18 cellular contexts compared by ENCODE assay signal in the genomic region with DNA sequence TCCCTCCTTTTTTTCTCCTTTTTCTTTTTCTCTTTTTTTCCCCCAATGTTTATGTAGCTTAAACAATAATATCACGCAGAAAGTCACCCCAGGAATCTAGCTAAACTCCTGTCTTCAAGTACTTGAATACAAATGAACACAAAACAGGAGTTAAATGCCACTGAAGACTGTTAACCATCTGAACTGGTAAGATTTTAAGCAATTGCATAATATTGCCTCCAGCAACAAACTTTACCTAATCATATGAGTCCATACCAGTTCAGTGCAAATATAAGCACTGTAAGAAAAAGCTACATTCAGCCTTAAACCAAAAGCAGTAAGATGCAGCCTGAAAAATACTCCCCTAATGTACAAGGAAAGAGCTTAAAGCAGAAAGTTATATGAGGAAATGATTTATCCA.
DNase-seq lines count a peak whose midpoint lies in the region; FAIRE-seq and TF ChIP-seq lines count a peak whose summit lies in the region.
"Had no signal": no experiment of that assay in that cellular context is flagged by ENCODE, and none has a peak within 500 bp of the region (broad histone marks: within the 10 kb centered on the region; RNA-seq: fewer than 3 reads in every experiment).

No MANE protein-coding gene starts in this region.

- H3K79me2 ChIP-seq in H9 (ENCODE audit: insufficient read depth, low read length) (no peaks in the 10 kb centered on the region), smooth muscle cell (ENCODE audit: low read depth) (no peaks in the 10 kb centered on the region)

- no peak overlapping the region for H2BK15ac ChIP-seq in H9 (ENCODE audit: low read depth, low read length)

- DNase-seq in H9 (no peak), SK-MEL-5 (ENCODE audit: low read depth, low spot score) (peak; percentile 36), left kidney (ENCODE audit: low read depth, low spot score) (peak; percentile 2), smooth muscle cell (lab: John Stamatoyannopoulos, UW; ENCODE audit: unreplicated experiment) (no peak), frontal cortex (ENCODE audit: low spot score in 2 of 2) (no peak), NCI-H2227 (lab: John Stamatoyannopoulos, UW; ENCODE audit: unreplicated experiment) (no peak), T-helper 9 cell (no peak)
- DNase-seq: 8988T; Calu3; CD8-positive, alpha-beta T cell; DMS79 treated with DMSO at 0.1 percent for 48 hours; GF-D8; HFFc6 had no signal

- no peaks in the 10 kb centered on the region for H3F3A ChIP-seq in smooth muscle cell (ENCODE audit: low read depth)

- peaks cover 8 to 9% of the 10 kb centered on the region in 2 experiments for H3K4me1 Mint-ChIP-seq in H9
- H3K4me1 Mint-ChIP-seq: B cell had no signal

- no peaks in the 10 kb centered on the region for H3K9me3 ChIP-seq in H9 (ENCODE audit: control insufficient read depth, low read depth, low read length)
- H3K9me3 ChIP-seq in smooth muscle cell (replicated peaks; ENCODE audit: low read depth), result no peaks in the 10 kb centered on the region
- H3K9me3 ChIP-seq: BLaER1 treated with 17β-estradiol and CSF1 and Interleukin-3, amounts not matched to agents 10 nM and 100 nM had no signal

- H3K36me3 Mint-ChIP-seq in H9 (ENCODE audit: insufficient read depth in 1 of 3, low read depth in 3 of 3), result no peaks in the 10 kb centered on the region
- H3K36me3 Mint-ChIP-seq: CD8-positive, alpha-beta T cell had no signal

- H2BK5ac ChIP-seq in H9 (ENCODE audit: insufficient read length, low read length), result no peak overlapping the region

- no peak overlapping the region for H3K56ac ChIP-seq in H9 (ENCODE audit: insufficient read length, low read depth, low read length)

- H3K4ac ChIP-seq in H9 (ENCODE audit: low read depth, low read length), result no peak overlapping the region

- TF ChIP-seq CTCF in H9 (conservative IDR thresholded peaks at IDR 0.05) (no peak), smooth muscle cell (IDR thresholded peaks at IDR 0.05; ENCODE audit: borderline replicate concordance, insufficient read depth, poor library complexity, severe bottlenecking) (no peak)

- H2AFZ ChIP-seq in H9 (ENCODE audit: low read length) (no peak overlapping the region), smooth muscle cell (ENCODE audit: low read depth) (peak overlapping the region; percentile 60)
- H2AFZ ChIP-seq: GM23338 had no signal

- no peak overlapping the region for H4K8ac ChIP-seq in H9 (replicated peaks; ENCODE audit: insufficient read length, low read depth, low read length)

- H2BK12ac ChIP-seq in H9 (ENCODE audit: insufficient read length, low read depth, low read length), result no peak overlapping the region

- H3K27me3 ChIP-seq in H9 (ENCODE audit: insufficient read depth, low read length) (no peaks in the 10 kb centered on the region), smooth muscle cell (ENCODE audit: low read depth) (no peaks in the 10 kb centered on the region)
- H3K27me3 ChIP-seq: BLaER1 treated with 17β-estradiol and CSF1 and Interleukin-3, amounts not matched to agents 10 nM and 100 nM had no signal

- no peak overlapping the region for H4K91ac ChIP-seq in H9 (ENCODE audit: insufficient read length, low read depth, low read length)

- H3K27ac Mint-ChIP-seq in H9, result peak overlapping the region in 2 of 3 experiments; percentile 0 to 39; a peak in 3 of 7 replicates
- H3K27ac Mint-ChIP-seq: B cell; CD8-positive, alpha-beta T cell; HFFc6 had no signal

- in situ Hi-C loops in SK-MEL-5 (cut with HindIII; ENCODE audit: low pct_unique_long_range_greater_than_20kb, low sequenced_read_pairs), result no loop called here

- H3K4me3 ChIP-seq in smooth muscle cell, result no peak overlapping the region
- H3K4me3 ChIP-seq: BLaER1 treated with 17β-estradiol and CSF1 and Interleukin-3, amounts not matched to agents 10 nM and 100 nM; GM23338 had no signal

- H3K27me3 Mint-ChIP-seq in H9 (ENCODE audit: low read depth), result no peaks in the 10 kb centered on the region
- H3K27me3 Mint-ChIP-seq: B cell had no signal

- no peaks in the 10 kb centered on the region for H3K79me1 ChIP-seq in H9 (ENCODE audit: insufficient read depth, low read depth, low read length, poor library complexity, severe bottlenecking)

- H3K4me3 Mint-ChIP-seq in H9, result no peak overlapping the region
- H3K4me3 Mint-ChIP-seq: B cell; CD8-positive, alpha-beta T cell; GM23338; HFFc6 had no signal

- no peak overlapping the region for H2BK120ac ChIP-seq in H9 (ENCODE audit: low read depth, low read length, poor library complexity, severe bottlenecking)

- no peaks in the 10 kb centered on the region for H3K36me3 ChIP-seq in smooth muscle cell (ENCODE audit: low read depth)
- H3K36me3 ChIP-seq: BLaER1 treated with 17β-estradiol and CSF1 and Interleukin-3, amounts not matched to agents 10 nM and 100 nM had no signal

- no peaks in the 10 kb centered on the region for H3K23me2 ChIP-seq in H9 (ENCODE audit: insufficient read length, low read depth, low read length, poor library complexity, severe bottlenecking)

- H4K20me1 ChIP-seq in H9 (ENCODE audit: control insufficient read depth, insufficient read depth, insufficient read length), result no peaks in the 10 kb centered on the region
- H4K20me1 ChIP-seq in smooth muscle cell (ENCODE audit: low read depth), result no peaks in the 10 kb centered on the region
- H4K20me1 ChIP-seq: BLaER1 treated with 17β-estradiol and CSF1 and Interleukin-3, amounts not matched to agents 10 nM and 100 nM had no signal

- no peak overlapping the region for H3K9ac ChIP-seq in H9 (ENCODE audit: extremely low read depth, insufficient read length, low read length)
- no peak overlapping the region for H3K9ac ChIP-seq in smooth muscle cell (ENCODE audit: low read depth)
- H3K9ac ChIP-seq: BLaER1 treated with 17β-estradiol and CSF1 and Interleukin-3, amounts not matched to agents 10 nM and 100 nM had no signal

- H3K4me2 ChIP-seq in H9 (ENCODE audit: insufficient read depth, insufficient read length, low read length) (no peak overlapping the region), smooth muscle cell (no peak overlapping the region)
- H3K4me2 ChIP-seq: BLaER1 treated with 17β-estradiol and CSF1 and Interleukin-3, amounts not matched to agents 10 nM and 100 nM; GM23338 had no signal

- H3K27ac ChIP-seq in H9 (ENCODE audit: insufficient read length, low read depth, low read length) (no peak overlapping the region), smooth muscle cell (ENCODE audit: low read depth) (no peak overlapping the region)
- H3K27ac ChIP-seq: BLaER1 treated with 17β-estradiol and CSF1 and Interleukin-3, amounts not matched to agents 10 nM and 100 nM had no signal

- H4K5ac ChIP-seq in H9 (ENCODE audit: insufficient read length, low read depth, low read length), result no peak overlapping the region

- H2AK5ac ChIP-seq in H9 (ENCODE audit: insufficient read length, low read length), result no peak overlapping the region

- no peak overlapping the region for H3K14ac ChIP-seq in H9 (ENCODE audit: insufficient read depth, low read length)

- no peak overlapping the region for H3K18ac ChIP-seq in H9 (ENCODE audit: insufficient read length, low read depth, low read length)

- FAIRE-seq in frontal cortex (lab: Jason Lieb, UNC), result no peak
- FAIRE-seq: H54, HTR-8/SVneo had no signal

- no peak overlapping the region for H3K23ac ChIP-seq in H9 (ENCODE audit: insufficient read length, low read depth, low read length)

- no peaks in the 10 kb centered on the region for H3K4me1 ChIP-seq in H9 (ENCODE audit: insufficient read depth, low read length)
- no peaks in the 10 kb centered on the region for H3K4me1 ChIP-seq in smooth muscle cell (ENCODE audit: low read depth)
- H3K4me1 ChIP-seq: BLaER1 treated with 17β-estradiol and CSF1 and Interleukin-3, amounts not matched to agents 10 nM and 100 nM had no signal

- no peak overlapping the region for H3T11ph ChIP-seq in H9 (ENCODE audit: low read length)

- H3K9me3 Mint-ChIP-seq in H9, result no peaks in the 10 kb centered on the region
- H3K9me3 Mint-ChIP-seq: CD8-positive, alpha-beta T cell; GM23338 had no signal

- no CpG with 5 or more reads among the region's 1 CpG for WGBS in H9 (ENCODE audit: extremely low coverage, insufficient read length, low lambda C conversion rate)
- WGBS in smooth muscle cell (ENCODE audit: low lambda C conversion rate), result 77% methylated on average over 1 of the region's 1 CpG

- H2BK20ac ChIP-seq in H9 (ENCODE audit: low read depth, low read length, poor library complexity, severe bottlenecking), result no peak overlapping the region

Comparison
In these comparisons a context has a peak if more than half of its experiments do, and no peak if none do; other contexts are left out.
1. DNase-seq: peak in SK-MEL-5 (single experiment) and left kidney (single experiment); none in H9 (single experiment), smooth muscle cell (single experiment), frontal cortex (0 of 2), NCI-H2227 (single experiment) and T-helper 9 cell (single experiment).